ENCODE assay signal across 1 cellular context in genomic region chr6:51052716-51053115, GRCh38.
TF ChIP-seq lines count a peak whose summit lies in the region.
"Not testable (repeated sequence)": the region's sequence is repeated elsewhere in the genome, so short reads cannot be mapped to it uniquely, and the experiment has no call there.

No MANE protein-coding gene starts in this region.

TF ChIP-seq in K562, 482 proteins besides CTCF, POLR2A, EP300 and RAD21 (continued from another document):
- TF ChIP-seq STAT5A (IDR thresholded peaks at IDR 0.05; ENCODE audit: borderline replicate concordance, low read length) (peak; percentile 38; the same call in 1 of the 2 replicates), POLR2AphosphoS5 (IDR thresholded peaks at IDR 0.05; ENCODE audit: control insufficient read depth, insufficient read depth, low read depth, low read length) (0 out of 2 replicates have a peak, but pooled peaks have one; percentile 45), DMBX1 (CRISPR knock-in tag; IDR thresholded peaks at IDR 0.05; ENCODE audit: borderline replicate concordance) (0 out of 2 replicates have a peak, but pooled peaks have one; percentile 30), ZNF592 (IDR thresholded peaks at IDR 0.05) (peak; percentile 72), CBFA2T2 (conservative IDR thresholded peaks at IDR 0.05) (peak; percentile 89), RFX1 (IDR thresholded peaks at IDR 0.05) (peak; percentile 25; the same call in 1 of the 2 replicates), MTA2 (IDR thresholded peaks at IDR 0.05; ENCODE audit: low read depth) (peak; percentile 47; the same call in 1 of the 2 replicates), MNT (conservative IDR thresholded peaks at IDR 0.05) (0 out of 4 replicates have a peak, but pooled peaks of 1 of the 2 experiments have one; percentile 15), MTA3 (IDR thresholded peaks at IDR 0.05; ENCODE audit: borderline replicate concordance) (0 out of 2 replicates have a peak, but pooled peaks have one; percentile 24), TRIM28 (IDR thresholded peaks at IDR 0.05) (0 out of 2 replicates have a peak, but pooled peaks have one; percentile 32), TEAD4 (IDR thresholded peaks at IDR 0.05; ENCODE audit: low read length) (peak; percentile 69), ZBTB2 (IDR thresholded peaks at IDR 0.05) (0 out of 2 replicates have a peak, but pooled peaks have one; percentile 40), SMARCA4 (IDR thresholded peaks at IDR 0.05) (peak; percentile 63; the same call in 1 of the 2 replicates), NCOR1 (IDR thresholded peaks at IDR 0.05) (peak; percentile 85), TCF3 (CRISPR knock-in tag; IDR thresholded peaks at IDR 0.05) (peak; percentile 73), CC2D1A (IDR thresholded peaks at IDR 0.05) (peak; percentile 88; the same call in 1 of the 2 replicates), SOX6 (IDR thresholded peaks at IDR 0.05) (peak; percentile 48; the same call in 1 of the 2 replicates), SMARCE1 (IDR thresholded peaks at IDR 0.05) (peak; percentile 48; the same call in 1 of the 2 replicates), TAL1 (IDR thresholded peaks at IDR 0.05) (peak; percentile 82), CBFA2T3 (IDR thresholded peaks at IDR 0.05) (peak; percentile 92), FOXM1 (IDR thresholded peaks at IDR 0.05; ENCODE audit: low read depth) (peak; percentile 22; the same call in 1 of the 2 replicates), HDAC1 (IDR thresholded peaks at IDR 0.05) (0 out of 4 replicates have a peak, but pooled peaks of 1 of the 2 experiments have one; percentile 19), TRIM24 (IDR thresholded peaks at IDR 0.05) (peak; percentile 43 to 77; a peak in 3 of 4 replicates), CTBP1 (IDR thresholded peaks at IDR 0.05; ENCODE audit: borderline replicate concordance) (peak; percentile 72), KDM1A (IDR thresholded peaks at IDR 0.05) (0 out of 4 replicates have a peak, but pooled peaks have one; percentile 31 to 36)
- TF ChIP-seq TEAD4 (CRISPR knock-in tag; IDR thresholded peaks at IDR 0.05; ENCODE audit: borderline replicate concordance); FOXM1 (CRISPR knock-in tag; IDR thresholded peaks at IDR 0.05; ENCODE audit: low read depth): not testable (repeated sequence)
